Comparison of ENCODE assay signal across 23 cellular contexts in genomic region chr7:36613214-36613613, GRCh38.
DNase-seq lines count a peak whose midpoint lies in the region; ATAC-seq, FAIRE-seq and TF ChIP-seq lines count a peak whose summit lies in the region.
"Had no signal": no experiment of that assay in that cellular context is flagged by ENCODE, and none has a peak within 500 bp of the region (broad histone marks: within the 10 kb centered on the region; RNA-seq: fewer than 3 reads in every experiment).

No MANE protein-coding gene starts in this region.

- no peaks in the 10 kb centered on the region for H3F3A ChIP-seq in neural progenitor cell (ENCODE audit: low read depth)

- intact Hi-C loops in CD8-positive, alpha-beta T cell (cut with DNase I, micrococcal nuclease) = no loop called here
- intact Hi-C loops in GM12878 (cut with micrococcal nuclease; ENCODE audit: unreplicated experiment) (no loop called here), colonic mucosa (cut with DNase I) (no loop called here)

- RAD21 ChIA-PET in GM12878 (lab: Charles Lee; ENCODE audit: unreplicated experiment) = interaction anchor here (1.0 kb wide), 1 partner anchor 58 kb away, joined by 3 read pairs; no protein-coding TSS in a partner anchor

- TF ChIP-seq EP300 in GM12878 (IDR thresholded peaks at IDR 0.05; ENCODE audit: borderline replicate concordance in 1 of 2, control insufficient read depth in 1 of 2, low read depth in 2 of 2, low read length in 2 of 2) = no peak

- TF ChIP-seq POLR2A in GM12878 (IDR thresholded peaks at IDR 0.05; ENCODE audit: low read depth, low read length) (no peak), Peyer's patch (IDR thresholded peaks at IDR 0.05) (no peak)

- DNase-seq in CD8-positive, alpha-beta T cell = no peak
- DNase-seq in Kasumi-1 (lab: John Stamatoyannopoulos, UW) (peak; percentile 57 to 72), GM12878 (ENCODE audit: low read depth, low spot score) (no peak), neural progenitor cell (ENCODE audit: low spot score) (no peak), GM10266 (ENCODE audit: extremely low spot score) (no peak), Peyer's patch (no peak), colonic mucosa (no peak)
- DNase-seq: activated CD4-positive, alpha-beta T cell treated with anti-CD3 and anti-CD28 coated beads, Interleukin-2, amount 10 ng/mL, durations not matched to agents 24 days and 14 days; COR-L47; effector CD4-positive, alpha-beta T cell; foreskin melanocyte; hypothalamus; IMR-90; mucosa of descending colon; NCI-H1436 treated with DMSO at 0.1 percent for 48 hours; NCI-H510A; stimulated activated CD4-positive, alpha-beta T cell treated with anti-CD3 and anti-CD28 coated beads, Interleukin-4, amount 100 ng/mL, for 1 hour; thyroid gland had no signal

- H3K4me3 ChIP-seq in CD8-positive, alpha-beta T cell (ENCODE audit: low read depth, low read length) = no peak overlapping the region
- no peak overlapping the region for H3K4me3 ChIP-seq in GM12878
- H3K4me3 ChIP-seq in neural progenitor cell = no peak overlapping the region
- H3K4me3 ChIP-seq in Peyer's patch = no peak overlapping the region
- no peak overlapping the region for H3K4me3 ChIP-seq in colonic mucosa
- H3K4me3 ChIP-seq: mucosa of descending colon, thyroid gland had no signal

- no peak for TF ChIP-seq CTCF in CD8-positive, alpha-beta T cell (IDR thresholded peaks at IDR 0.05)
- TF ChIP-seq CTCF in GM12878 (IDR thresholded peaks at IDR 0.05 in 2 of 3, conservative IDR thresholded peaks at IDR 0.05 in 1 of 3; ENCODE audit: control insufficient read depth in 2 of 3, extremely low read depth in 1 of 3, insufficient read depth in 1 of 3, low read depth in 3 of 3, low read length in 3 of 3) (no peak), neural progenitor cell (IDR thresholded peaks at IDR 0.05) (no peak), GM10266 (IDR thresholded peaks at IDR 0.05; ENCODE audit: control insufficient read depth, insufficient read depth, low read depth, missing control alignments) (no peak), Peyer's patch (IDR thresholded peaks at IDR 0.05) (no peak), colonic mucosa (IDR thresholded peaks at IDR 0.05) (no peak)

- no TSS peak for BruUV-seq in GM12878 (replicated peaks; lab: Mats Ljungman, UMichigan)

- no peak overlapping the region for H3K27ac ChIP-seq in CD8-positive, alpha-beta T cell (ENCODE audit: low read depth, low read length)
- no peak overlapping the region for H3K27ac ChIP-seq in GM12878 (ENCODE audit: control insufficient read depth, insufficient read depth)
- H3K27ac ChIP-seq in neural progenitor cell = no peak overlapping the region
- no peak overlapping the region for H3K27ac ChIP-seq in Peyer's patch
- H3K27ac ChIP-seq in colonic mucosa = no peak overlapping the region
- H3K27ac ChIP-seq: thyroid gland had no signal

- H3K36me3 Mint-ChIP-seq in CD8-positive, alpha-beta T cell = peaks cover 68% of the 10 kb centered on the region
- no peaks in the 10 kb centered on the region for H3K36me3 Mint-ChIP-seq in neural progenitor cell

- H3K79me2 ChIP-seq in GM12878 (ENCODE audit: control insufficient read depth, insufficient read depth, low read length) (no peaks in the 10 kb centered on the region), neural progenitor cell (ENCODE audit: low read depth) (no peaks in the 10 kb centered on the region)

- H3K9me3 ChIP-seq in CD8-positive, alpha-beta T cell (ENCODE audit: low read length) = no peaks in the 10 kb centered on the region
- H3K9me3 ChIP-seq in GM12878 (replicated peaks; ENCODE audit: control insufficient read depth, insufficient read depth, low read length) = no peaks in the 10 kb centered on the region
- no peaks in the 10 kb centered on the region for H3K9me3 ChIP-seq in neural progenitor cell (ENCODE audit: low read depth)
- no peaks in the 10 kb centered on the region for H3K9me3 ChIP-seq in Peyer's patch
- no peaks in the 10 kb centered on the region for H3K9me3 ChIP-seq in colonic mucosa
- H3K9me3 ChIP-seq: mucosa of descending colon, thyroid gland had no signal

- H3K4me1 Mint-ChIP-seq in CD8-positive, alpha-beta T cell (ENCODE audit: low read depth) = peaks cover 24% of the 10 kb centered on the region
- peaks cover 31% of the 10 kb centered on the region for H3K4me1 Mint-ChIP-seq in neural progenitor cell

- 23% methylated on average over 4 of the region's 4 CpGs for WGBS in GM12878 (ENCODE audit: insufficient coverage, insufficient replicate concordance, low lambda C conversion rate, missing lambda C conversion rate)

- H2AFZ ChIP-seq in GM12878 (ENCODE audit: control insufficient read depth, low read depth, low read length) (no peak overlapping the region), neural progenitor cell (replicated peaks) (peak overlapping the region; percentile 46)

- POLR2A ChIA-PET in CD8-positive, alpha-beta T cell (lab: Charles Lee) = no interaction called here
- POLR2A ChIA-PET in GM12878 (lab: Charles Lee) = no interaction called here

- H4K20me1 ChIP-seq in GM12878 (ENCODE audit: control insufficient read depth, insufficient read depth) (no peaks in the 10 kb centered on the region), neural progenitor cell (ENCODE audit: low read depth) (no peaks in the 10 kb centered on the region)

- H3K4me3 Mint-ChIP-seq in CD8-positive, alpha-beta T cell = no peak overlapping the region
- H3K4me3 Mint-ChIP-seq in neural progenitor cell = no peak overlapping the region
- H3K4me3 Mint-ChIP-seq: activated CD4-positive, alpha-beta T cell treated with anti-CD3 and anti-CD28 coated beads, Interleukin-2, amount 10 ng/mL, durations not matched to agents 24 days and 14 days; activated T-helper 1 cell treated with anti-CD3 and anti-CD28 coated beads, Interleukin-12 subunit alpha, Interleukin-12 subunit beta, Interleukin-2, Interleukin-4 antibody, amounts not matched to agents 30 ng/mL and 10 ng/mL and 1 ng/mL, durations not matched to agents 14 hours and 24 hours and 36 hours; stimulated activated naive CD8-positive, alpha-beta T cell treated with anti-CD3 and anti-CD28 coated beads, Interleukin-15, Interleukin-2, amounts not matched to agents 100 ng/mL and 50 ng/mL, for 24 hours had no signal

- in situ Hi-C loops in GM12878 (cut with MboI) = no loop called here

- no peaks in the 10 kb centered on the region for H3K27me3 ChIP-seq in CD8-positive, alpha-beta T cell (ENCODE audit: insufficient read depth, low read length)
- H3K27me3 ChIP-seq in GM12878 (replicated peaks in 1 of 2; ENCODE audit: control insufficient read depth in 2 of 2, insufficient read depth in 2 of 2, low read length in 1 of 2) (no peaks in the 10 kb centered on the region), neural progenitor cell (no peaks in the 10 kb centered on the region), Peyer's patch (no peaks in the 10 kb centered on the region), colonic mucosa (no peaks in the 10 kb centered on the region)
- H3K27me3 ChIP-seq: thyroid gland had no signal

- H3K4me2 ChIP-seq in GM12878 (ENCODE audit: control insufficient read depth, insufficient read depth) (no peak overlapping the region), neural progenitor cell (no peak overlapping the region)

- FAIRE-seq in GM12878 (lab: Jason Lieb, UNC) = no peak
- FAIRE-seq: islet of Langerhans had no signal

- SMC1A ChIA-PET in GM12878 (lab: Charles Lee; ENCODE audit: uncharacterized antibody, unreplicated experiment) = interaction anchor here (0.5 kb wide), 1 partner anchor 65 kb away, joined by 3 read pairs; no protein-coding TSS in a partner anchor

- H3K9me3 Mint-ChIP-seq in CD8-positive, alpha-beta T cell = no peaks in the 10 kb centered on the region
- H3K9me3 Mint-ChIP-seq in neural progenitor cell = no peaks in the 10 kb centered on the region
- H3K9me3 Mint-ChIP-seq: activated CD4-positive, alpha-beta T cell treated with anti-CD3 and anti-CD28 coated beads, Interleukin-2, amount 10 ng/mL, durations not matched to agents 24 days and 14 days; activated naive CD4-positive, alpha-beta T cell treated with anti-CD3 and anti-CD28 coated beads, Interleukin-2, amount 50 U/mL, for 72 hours; activated T-helper 1 cell treated with anti-CD3 and anti-CD28 coated beads, Interleukin-12 subunit alpha, Interleukin-12 subunit beta, Interleukin-2, Interleukin-4 antibody, amounts not matched to agents 30 ng/mL and 10 ng/mL and 1 ng/mL, durations not matched to agents 14 hours and 24 hours and 36 hours; stimulated activated naive CD8-positive, alpha-beta T cell treated with anti-CD3 and anti-CD28 coated beads, Interleukin-15, Interleukin-2, amounts not matched to agents 100 ng/mL and 50 ng/mL, for 24 hours had no signal

- TF ChIP-seq RAD21 in GM12878 (IDR thresholded peaks at IDR 0.05; ENCODE audit: insufficient read depth, low read depth, low read length) = no peak

- H3K4me1 ChIP-seq in CD8-positive, alpha-beta T cell (ENCODE audit: insufficient read depth, low read length) = peaks cover 4% of the 10 kb centered on the region
- H3K4me1 ChIP-seq in GM12878 (ENCODE audit: control insufficient read depth, insufficient read depth, low read length) (no peaks in the 10 kb centered on the region), neural progenitor cell (peaks cover 32% of the 10 kb centered on the region), Peyer's patch (no peaks in the 10 kb centered on the region), colonic mucosa (no peaks in the 10 kb centered on the region)

- ATAC-seq in CD8-positive, alpha-beta T cell = no peak
- ATAC-seq in GM12878 = 0 out of 3 replicates have a peak, but pooled peaks have one; percentile 27
- ATAC-seq: activated naive CD4-positive, alpha-beta T cell treated with anti-CD3 and anti-CD28 coated beads, Interleukin-2, amount 50 U/mL, for 72 hours; esophagus mucosa; mucosa of descending colon had no signal

- H3K36me3 ChIP-seq in CD8-positive, alpha-beta T cell (ENCODE audit: insufficient read depth, low read length) = no peaks in the 10 kb centered on the region
- H3K36me3 ChIP-seq in GM12878 (ENCODE audit: control insufficient read depth in 2 of 2, insufficient read depth in 2 of 2, low read length in 1 of 2) = no peaks in the 10 kb centered on the region
- H3K36me3 ChIP-seq in neural progenitor cell = no peaks in the 10 kb centered on the region
- H3K36me3 ChIP-seq in Peyer's patch = peaks cover 0 to 7% (median 0%) of the 10 kb centered on the region in 3 donors
- no peaks in the 10 kb centered on the region for H3K36me3 ChIP-seq in colonic mucosa
- H3K36me3 ChIP-seq: thyroid gland had no signal

- CTCF ChIA-PET in CD8-positive, alpha-beta T cell (lab: Charles Lee) = interaction anchor here (0.7 to 1.2 kb wide), 2 partner anchors 10 to 506 kb away, joined by 3 to 4 read pairs; no protein-coding TSS in a partner anchor
- CTCF ChIA-PET in GM12878 (lab: Yijun Ruan, JAX) = interaction anchor here (1.4 kb wide), 1 partner anchor 569 kb away, joined by 4 read pairs; no protein-coding TSS in a partner anchor

- no peaks in the 10 kb centered on the region for H3K27me3 Mint-ChIP-seq in CD8-positive, alpha-beta T cell (ENCODE audit: low read depth)
- H3K27me3 Mint-ChIP-seq in neural progenitor cell (ENCODE audit: insufficient read depth, low read depth) = peaks cover 2% of the 10 kb centered on the region
- H3K27me3 Mint-ChIP-seq: activated CD4-positive, alpha-beta T cell treated with anti-CD3 and anti-CD28 coated beads, Interleukin-2, amount 10 ng/mL, durations not matched to agents 24 days and 14 days; stimulated activated naive CD8-positive, alpha-beta T cell treated with anti-CD3 and anti-CD28 coated beads, Interleukin-15, Interleukin-2, amounts not matched to agents 100 ng/mL and 50 ng/mL, for 24 hours had no signal

- H3K9ac ChIP-seq in GM12878 (ENCODE audit: control insufficient read depth, insufficient read depth, low read length) = no peak overlapping the region
- no peak overlapping the region for H3K9ac ChIP-seq in neural progenitor cell
- no peak overlapping the region for H3K9ac ChIP-seq in colonic mucosa (ENCODE audit: low read depth in 2 of 2, low read length in 2 of 2)

- H3K27ac Mint-ChIP-seq in CD8-positive, alpha-beta T cell = peak overlapping the region; percentile 45
- H3K27ac Mint-ChIP-seq in neural progenitor cell = no peak overlapping the region
- H3K27ac Mint-ChIP-seq: activated CD4-positive, alpha-beta T cell treated with anti-CD3 and anti-CD28 coated beads, Interleukin-2, amount 10 ng/mL, durations not matched to agents 24 days and 14 days; activated naive CD4-positive, alpha-beta T cell treated with anti-CD3 and anti-CD28 coated beads, Interleukin-2, amount 50 U/mL, for 72 hours; activated T-helper 1 cell treated with anti-CD3 and anti-CD28 coated beads, Interleukin-12 subunit alpha, Interleukin-12 subunit beta, Interleukin-2, Interleukin-4 antibody, amounts not matched to agents 30 ng/mL and 10 ng/mL and 1 ng/mL, durations not matched to agents 14 hours and 24 hours and 36 hours; stimulated activated naive CD8-positive, alpha-beta T cell treated with anti-CD3 and anti-CD28 coated beads, Interleukin-15, Interleukin-2, amounts not matched to agents 100 ng/mL and 50 ng/mL, for 24 hours had no signal

Comparison
In these comparisons a context has a peak if more than half of its experiments do, and no peak if none do; other contexts are left out.
1. DNase-seq: peak in Kasumi-1 (2 of 2); none in CD8-positive, alpha-beta T cell (0 of 7), GM12878 (single experiment), neural progenitor cell (single experiment), GM10266 (single experiment), Peyer's patch (0 of 3) and colonic mucosa (single experiment).